ENCODE assay signal across 2 cellular contexts in the genomic region with DNA sequence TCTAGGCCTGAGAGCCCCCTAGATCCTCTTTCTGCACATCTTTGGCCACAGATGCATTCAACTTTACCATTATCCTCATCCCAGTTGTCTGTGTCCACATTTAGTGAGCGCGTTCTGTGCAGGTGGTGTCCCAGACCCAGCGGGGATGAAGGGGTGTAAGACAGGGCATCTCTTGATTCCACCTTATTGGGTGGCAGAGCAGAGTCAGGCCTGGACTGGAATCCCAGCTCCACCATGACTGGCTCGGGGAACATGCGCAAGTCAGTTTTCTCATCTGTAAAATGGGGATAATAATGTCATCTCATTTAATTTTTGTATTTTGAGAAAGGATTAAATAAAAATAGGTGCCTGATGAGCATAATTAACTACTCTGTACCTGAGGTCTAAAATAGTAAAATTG.
TF ChIP-seq lines count a peak whose summit lies in the region.

No MANE protein-coding gene starts in this region.

TF ChIP-seq in A549, 52 proteins besides CTCF, POLR2A, EP300 and RAD21:
- TF ChIP-seq CHD2 (IDR thresholded peaks at IDR 0.05; ENCODE audit: low read length, partially characterized antibody) (no peak), HDAC2 (IDR thresholded peaks at IDR 0.05) (0 out of 2 replicates have a peak, but pooled peaks have one; percentile 61), CHD4 (IDR thresholded peaks at IDR 0.05; ENCODE audit: borderline replicate concordance) (peak; percentile 56; the same call in 1 of the 2 replicates), KDM1A (IDR thresholded peaks at IDR 0.05; ENCODE audit: low read depth) (peak; percentile 78; the same call in 1 of the 2 replicates), TP53 (CRISPR knock-in tag; IDR thresholded peaks at IDR 0.05) (0 out of 2 replicates have a peak, but pooled peaks have one; percentile 79)

TF ChIP-seq in K562, 482 proteins besides CTCF, POLR2A, EP300 and RAD21:
- TF ChIP-seq RBM25 (IDR thresholded peaks at IDR 0.05; ENCODE audit: low read depth, low read length, severe bottlenecking) (peak; percentile 47), ADNP (tag; IDR thresholded peaks at IDR 0.05) (peak; percentile 42; the same call in 1 of the 2 replicates)
- TF ChIP-seq, protein P1, sequence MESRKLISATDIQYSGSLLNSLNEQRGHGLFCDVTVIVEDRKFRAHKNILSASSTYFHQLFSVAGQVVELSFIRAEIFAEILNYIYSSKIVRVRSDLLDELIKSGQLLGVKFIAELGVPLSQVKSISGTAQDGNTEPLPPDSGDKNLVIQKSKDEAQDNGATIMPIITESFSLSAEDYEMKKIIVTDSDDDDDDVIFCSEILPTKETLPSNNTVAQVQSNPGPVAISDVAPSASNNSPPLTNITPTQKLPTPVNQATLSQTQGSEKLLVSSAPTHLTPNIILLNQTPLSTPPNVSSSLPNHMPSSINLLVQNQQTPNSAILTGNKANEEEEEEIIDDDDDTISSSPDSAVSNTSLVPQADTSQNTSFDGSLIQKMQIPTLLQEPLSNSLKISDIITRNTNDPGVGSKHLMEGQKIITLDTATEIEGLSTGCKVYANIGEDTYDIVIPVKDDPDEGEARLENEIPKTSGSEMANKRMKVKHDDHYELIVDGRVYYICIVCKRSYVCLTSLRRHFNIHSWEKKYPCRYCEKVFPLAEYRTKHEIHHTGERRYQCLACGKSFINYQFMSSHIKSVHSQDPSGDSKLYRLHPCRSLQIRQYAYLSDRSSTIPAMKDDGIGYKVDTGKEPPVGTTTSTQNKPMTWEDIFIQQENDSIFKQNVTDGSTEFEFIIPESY (CRISPR knock-in tag; IDR thresholded peaks at IDR 0.05): no peak
TF ChIP-seq in K562: peak in this region for 2.
